ENCODE assay signal across 15 cellular contexts in genomic region chr11:63532150-63532549, GRCh38. TPM values are rescaled to one million over a fixed set of nuclear protein-coding genes. Genes with fewer than 3 reads are reported as not detected.
DNase-seq lines count a peak whose midpoint lies in the region; ATAC-seq lines count a peak whose summit lies in the region.
"Had no signal": no experiment of that assay in that cellular context is flagged by ENCODE, and none has a peak within 500 bp of the region (broad histone marks: within the 10 kb centered on the region; RNA-seq: fewer than 3 reads in every experiment).

No MANE protein-coding gene starts in this region.

- H3K27ac ChIP-seq in iPS-18a (ENCODE audit: low read length) (no peak overlapping the region), temporal lobe (ENCODE audit: low read depth, low read length) (peak overlapping the region; percentile 83)

- H3K36me3 ChIP-seq in iPS-18a (ENCODE audit: control insufficient read depth, low read depth, low read length) = no peaks in the 10 kb centered on the region
- H3K36me3 ChIP-seq: upper lobe of left lung had no signal

- H3K27ac Mint-ChIP-seq in activated T-cell treated with anti-CD3 and anti-CD28 coated beads, Interleukin-2, amount 50 U/mL, for 24 hours = peak overlapping the region; percentile 2
- peak overlapping the region; percentile 81 for H3K27ac Mint-ChIP-seq in activated CD4-positive, alpha-beta memory T cell treated with anti-CD3 and anti-CD28 coated beads for 36 hours

- ATAC-seq in HG03280 (IDR thresholded peaks at IDR 0.05; ENCODE audit: unreplicated experiment) (no peak), GM18517 (IDR thresholded peaks at IDR 0.05; ENCODE audit: unreplicated experiment) (no peak)

- POLR2A ChIA-PET in activated CD4-positive, alpha-beta memory T cell treated with anti-CD3 and anti-CD28 coated beads for 36 hours (lab: Charles Lee) = interaction anchor here (1.6 kb wide), 1 partner anchor 35 kb away, joined by 5 read pairs; no protein-coding TSS in a partner anchor

- no peak overlapping the region for H3K4me3 Mint-ChIP-seq in activated T-cell treated with anti-CD3 and anti-CD28 coated beads, Interleukin-2, amount 50 U/mL, for 24 hours
- no peak overlapping the region for H3K4me3 Mint-ChIP-seq in activated CD4-positive, alpha-beta memory T cell treated with anti-CD3 and anti-CD28 coated beads for 36 hours

- H3K4me1 ChIP-seq in iPS-18a (ENCODE audit: control insufficient read depth, low read depth, low read length) = peaks cover 45% of the 10 kb centered on the region

- peak overlapping the region; percentile 31 for H3K4me3 ChIP-seq in iPS-18a (ENCODE audit: low read length)
- H3K4me3 ChIP-seq: smooth muscle cell, upper lobe of left lung had no signal

- H3K4me1 Mint-ChIP-seq in activated T-cell treated with anti-CD3 and anti-CD28 coated beads, Interleukin-2, amount 50 U/mL, for 24 hours (ENCODE audit: low read depth) = peaks cover 76% of the 10 kb centered on the region
- peaks cover 75% of the 10 kb centered on the region for H3K4me1 Mint-ChIP-seq in activated CD4-positive, alpha-beta memory T cell treated with anti-CD3 and anti-CD28 coated beads for 36 hours (ENCODE audit: low read depth)

- DNase-seq in activated T-cell treated with anti-CD3 and anti-CD28 coated beads, Interleukin-2, amount 50 U/mL, for 24 hours = no peak
- DNase-seq in activated T-cell treated with anti-CD3 and anti-CD28 coated beads, Interleukin-2, amount 50 U/mL, for 48 hours = no peak
- DNase-seq in activated CD4-positive, alpha-beta memory T cell treated with anti-CD3 and anti-CD28 coated beads for 36 hours = no peak
- DNase-seq in NCI-H1436 treated with DMSO at 0.1 percent for 48 hours (lab: John Stamatoyannopoulos, UW) = no peak
- DNase-seq: activated CD8-positive, alpha-beta memory T cell treated with anti-CD3 and anti-CD28 coated beads, Interleukin-2, amount 50 U/mL, for 48 hours; DMS53; left colon; NCI-H748 treated with DMSO at 0.1 percent for 48 hours; Right ventricle myocardium superior had no signal

- H3K9me3 ChIP-seq in iPS-18a (ENCODE audit: control insufficient read depth, low read depth, low read length) = no peaks in the 10 kb centered on the region
- H3K9me3 ChIP-seq: upper lobe of left lung had no signal

- H3K36me3 Mint-ChIP-seq in activated T-cell treated with anti-CD3 and anti-CD28 coated beads, Interleukin-2, amount 50 U/mL, for 24 hours (ENCODE audit: low read depth) = no peaks in the 10 kb centered on the region
- H3K36me3 Mint-ChIP-seq in activated CD4-positive, alpha-beta memory T cell treated with anti-CD3 and anti-CD28 coated beads for 36 hours = no peaks in the 10 kb centered on the region

- no peaks in the 10 kb centered on the region for H3K27me3 ChIP-seq in iPS-18a (ENCODE audit: control insufficient read depth, insufficient read depth, low read length)
- H3K27me3 ChIP-seq: upper lobe of left lung had no signal

- H3K9ac ChIP-seq in iPS-18a (ENCODE audit: low read length) = no peak overlapping the region

- H3K9me3 Mint-ChIP-seq in activated T-cell treated with anti-CD3 and anti-CD28 coated beads, Interleukin-2, amount 50 U/mL, for 24 hours = no peaks in the 10 kb centered on the region
- no peaks in the 10 kb centered on the region for H3K9me3 Mint-ChIP-seq in activated CD4-positive, alpha-beta memory T cell treated with anti-CD3 and anti-CD28 coated beads for 36 hours

- intact Hi-C loops in activated CD4-positive, alpha-beta memory T cell treated with anti-CD3 and anti-CD28 coated beads for 36 hours (cut with micrococcal nuclease) = no loop called here

- CTCF ChIA-PET in activated CD4-positive, alpha-beta memory T cell treated with anti-CD3 and anti-CD28 coated beads for 36 hours (lab: Charles Lee) = interaction anchor here (2.0 kb wide), 1 partner anchor 53 kb away, joined by 9 read pairs; no protein-coding TSS in a partner anchor

- no peaks in the 10 kb centered on the region for H3K27me3 Mint-ChIP-seq in activated T-cell treated with anti-CD3 and anti-CD28 coated beads, Interleukin-2, amount 50 U/mL, for 24 hours
- no peaks in the 10 kb centered on the region for H3K27me3 Mint-ChIP-seq in activated CD4-positive, alpha-beta memory T cell treated with anti-CD3 and anti-CD28 coated beads for 36 hours

RNA-seq across cellular contexts. Expression of gene PLAAT4, which starts 4.5 kb away (rescaled TPM):
- total RNA-seq in activated CD4-positive, alpha-beta memory T cell treated with anti-CD3 and anti-CD28 coated beads for 36 hours = 10 to 100 TPM; 35.7 to 36.3 TPM
- 3.0 TPM for total RNA-seq in temporal lobe
- total RNA-seq: smooth muscle cell had no signal

RNA-seq across cellular contexts. Expression of gene LGALS12, which starts 26.3 kb away (rescaled TPM):
- not detected for total RNA-seq in activated CD4-positive, alpha-beta memory T cell treated with anti-CD3 and anti-CD28 coated beads for 36 hours
- total RNA-seq in temporal lobe = not detected
- total RNA-seq: smooth muscle cell had no signal

RNA-seq across cellular contexts. Expression of gene PLAAT2, which starts 31.0 kb away (rescaled TPM):
- under 1 TPM in 1 of 2 experiments, not detected in 1; 0.44 TPM for total RNA-seq in activated CD4-positive, alpha-beta memory T cell treated with anti-CD3 and anti-CD28 coated beads for 36 hours
- total RNA-seq in temporal lobe = 0.25 TPM
- total RNA-seq: smooth muscle cell had no signal

RNA-seq across cellular contexts. Expression of gene PLAAT5, which starts 41.2 kb away (rescaled TPM):
- total RNA-seq in activated CD4-positive, alpha-beta memory T cell treated with anti-CD3 and anti-CD28 coated beads for 36 hours = under 1 TPM; 0.15 to 0.24 TPM
- total RNA-seq in temporal lobe = 1.5 TPM
